27 cellular contexts compared by ENCODE assay signal in genomic region chr2:135174802-135175093, GRCh38.
"Had no signal": no experiment of that assay in that cellular context is flagged by ENCODE, and none has a peak within 500 bp of the region (broad histone marks: within the 10 kb centered on the region; RNA-seq: fewer than 3 reads in every experiment).

No MANE protein-coding gene starts in this region.

- DNase-seq: activated CD4-positive, alpha-beta memory T cell treated with anti-CD3 and anti-CD28 coated beads, Interleukin-2, amount 10 ng/mL, durations not matched to agents 7 days and 5 days; activated CD4-positive, alpha-beta T cell treated with anti-CD3 and anti-CD28 coated beads for 1 hour; activated CD4-positive, alpha-beta T cell treated with anti-CD3 and anti-CD28 coated beads for 48 hours; activated CD4-positive, CD25-positive, alpha-beta regulatory T cell; activated CD8-positive, alpha-beta memory T cell treated with anti-CD3 and anti-CD28 coated beads for 24 hours; activated CD8-positive, alpha-beta memory T cell treated with anti-CD3 and anti-CD28 coated beads, Interleukin-2, amount 10 ng/mL, durations not matched to agents 7 days and 5 days; activated CD8-positive, alpha-beta memory T cell treated with anti-CD3 and anti-CD28 coated beads, Interleukin-2, amount 50 U/mL, for 48 hours; activated effector memory CD4-positive, alpha-beta T cell treated with Interleukin-2 at 50 U/mL for 16 hours; activated naive CD4-positive, alpha-beta T cell treated with anti-CD3 and anti-CD28 coated beads, Interleukin-2, amount 10 ng/mL, durations not matched to agents 7 days and 5 days; activated naive CD8-positive, alpha-beta T cell treated with anti-CD3 and anti-CD28 coated beads, Interleukin-2, amount 50 U/mL, for 24 hours; activated T-cell treated with anti-CD3 and anti-CD28 coated beads, Interleukin-2, amount 50 U/mL, for 48 hours; aorta; MM.1S; NCI-H1417 treated with DMSO at 0.1 percent for 48 hours; NCI-H187 treated with DMSO at 0.1 percent for 48 hours; NCI-H2227 treated with DMSO at 0.1 percent for 48 hours; NCI-H446; NCI-H526 treated with DMSO at 0.1 percent for 48 hours; PC-9; Right ventricle myocardium superior; SW 1271; T-helper 1 cell; T1000; WERI-Rb-1 had no signal

- H3K4me1 Mint-ChIP-seq: activated naive CD8-positive, alpha-beta T cell treated with anti-CD3 and anti-CD28 coated beads, Interleukin-2, amount 50 U/mL, for 24 hours had no signal

- H3K27ac Mint-ChIP-seq: activated CD4-positive, alpha-beta memory T cell treated with anti-CD3 and anti-CD28 coated beads, Interleukin-2, amount 10 ng/mL, durations not matched to agents 7 days and 5 days; activated CD8-positive, alpha-beta memory T cell treated with anti-CD3 and anti-CD28 coated beads, Interleukin-2, amount 10 ng/mL, durations not matched to agents 7 days and 5 days; activated naive CD4-positive, alpha-beta T cell treated with anti-CD3 and anti-CD28 coated beads, Interleukin-2, amount 10 ng/mL, durations not matched to agents 7 days and 5 days; activated naive CD8-positive, alpha-beta T cell; activated naive CD8-positive, alpha-beta T cell treated with anti-CD3 and anti-CD28 coated beads, Interleukin-2, amount 50 U/mL, for 24 hours had no signal

- H3K27ac ChIP-seq: cardiac muscle cell, PC-9, RWPE1, WERI-Rb-1 had no signal

- H3K27me3 Mint-ChIP-seq: activated CD4-positive, alpha-beta memory T cell treated with anti-CD3 and anti-CD28 coated beads, Interleukin-2, amount 10 ng/mL, durations not matched to agents 7 days and 5 days; activated CD8-positive, alpha-beta memory T cell treated with anti-CD3 and anti-CD28 coated beads, Interleukin-2, amount 10 ng/mL, durations not matched to agents 7 days and 5 days; activated naive CD4-positive, alpha-beta T cell treated with anti-CD3 and anti-CD28 coated beads, Interleukin-2, amount 10 ng/mL, durations not matched to agents 7 days and 5 days; activated naive CD8-positive, alpha-beta T cell; activated naive CD8-positive, alpha-beta T cell treated with anti-CD3 and anti-CD28 coated beads, Interleukin-2, amount 50 U/mL, for 24 hours had no signal

- H3K4me3 Mint-ChIP-seq: activated CD4-positive, alpha-beta memory T cell treated with anti-CD3 and anti-CD28 coated beads, Interleukin-2, amount 10 ng/mL, durations not matched to agents 7 days and 5 days; activated CD8-positive, alpha-beta memory T cell treated with anti-CD3 and anti-CD28 coated beads, Interleukin-2, amount 10 ng/mL, durations not matched to agents 7 days and 5 days; activated naive CD4-positive, alpha-beta T cell treated with anti-CD3 and anti-CD28 coated beads, Interleukin-2, amount 10 ng/mL, durations not matched to agents 7 days and 5 days; activated naive CD8-positive, alpha-beta T cell; activated naive CD8-positive, alpha-beta T cell treated with anti-CD3 and anti-CD28 coated beads, Interleukin-2, amount 50 U/mL, for 24 hours had no signal

- H3K36me3 ChIP-seq: cardiac muscle cell had no signal

- H3K4me3 ChIP-seq: cardiac muscle cell, PC-9 had no signal

- ATAC-seq: activated CD8-positive, alpha-beta memory T cell treated with anti-CD3 and anti-CD28 coated beads, Interleukin-2, amount 10 ng/mL, durations not matched to agents 7 days and 5 days; activated naive CD8-positive, alpha-beta T cell treated with anti-CD3 and anti-CD28 coated beads, Interleukin-2, amount 50 U/mL, for 24 hours had no signal

- H3K27me3 ChIP-seq: cardiac muscle cell had no signal
